ENCODE assay signal across 19 cellular contexts in genomic region chr4:69818060-69818639, GRCh38. TPM values are rescaled to one million over a fixed set of nuclear protein-coding genes. Genes with fewer than 3 reads are reported as not detected.
A peak's percentile ranks its signal among the peaks of the same experiment; 100 is the strongest.
DNase-seq lines count a peak whose midpoint lies in the region; ATAC-seq and TF ChIP-seq lines count a peak whose summit lies in the region.
"Had no signal": no experiment of that assay in that cellular context is flagged by ENCODE, and none has a peak within 500 bp of the region (broad histone marks: within the 10 kb centered on the region; RNA-seq: fewer than 3 reads in every experiment).

No MANE protein-coding gene starts in this region.

- H3K36me3 ChIP-seq in SK-N-SH (replicated peaks in 1 of 2; ENCODE audit: control insufficient read depth in 1 of 2, insufficient read depth in 2 of 2, low read length in 1 of 2) (no peaks in the 10 kb centered on the region), mesendoderm (ENCODE audit: control insufficient read depth, insufficient read depth, low read length) (no peaks in the 10 kb centered on the region), hepatocyte (replicated peaks; ENCODE audit: insufficient read depth, low read depth) (no peaks in the 10 kb centered on the region)

- H3K9me3 ChIP-seq in SK-N-SH, result no peaks in the 10 kb centered on the region
- H3K9me3 ChIP-seq in hepatocyte (ENCODE audit: low read depth), result no peaks in the 10 kb centered on the region
- H3K9me3 ChIP-seq: Caco-2 had no signal

- TF ChIP-seq CTCF in SK-N-SH (IDR thresholded peaks at IDR 0.05) (no peak), hepatocyte (IDR thresholded peaks at IDR 0.05; ENCODE audit: poor library complexity) (no peak)

- no peak overlapping the region for H4K5ac ChIP-seq in mesendoderm (ENCODE audit: low read length)

- H3K27ac ChIP-seq in SK-N-SH (ENCODE audit: low read depth in 2 of 2, low read length in 1 of 2) (no peak overlapping the region), mesendoderm (ENCODE audit: low read depth, low read length) (no peak overlapping the region), hepatocyte (no peak overlapping the region)
- H3K27ac ChIP-seq: KMS-11 had no signal

- DNase-seq in SK-N-SH, result no peak
- DNase-seq in NCI-H146 treated with DMSO at 0.1 percent for 48 hours (lab: John Stamatoyannopoulos, UW; ENCODE audit: unreplicated experiment), result peak; percentile 32
- DNase-seq in mesendoderm, result peak; percentile 26
- no peak for DNase-seq in epidermal melanocyte (ENCODE audit: insufficient read length, low spot score)
- DNase-seq in hepatocyte (ENCODE audit: low spot score), result no peak
- no peak for DNase-seq in NCI-H2081 treated with DMSO at 0.1 percent for 48 hours (lab: John Stamatoyannopoulos, UW)
- DNase-seq: C1 segment of cervical spinal cord; Caco-2; CD4-positive, alpha-beta memory T cell; H7; NCI-H1048; NCI-H1417; NCI-H187 treated with DMSO at 0.1 percent for 48 hours; NCI-H446 treated with DMSO at 0.1 percent for 48 hours; NCI-H69; NK-92 treated with Interleukin-12 subunit alpha and Interleukin-12 subunit beta, amount 100 ng/mL, for 24 hours; PC-3 had no signal

- no peak; the same call in 2 of the 3 replicates for ATAC-seq in SK-N-SH treated with all-trans-retinoic acid at 6 μM for 48 hours
- ATAC-seq: PC-3 had no signal

- H4K20me1 ChIP-seq in SK-N-SH (ENCODE audit: insufficient read depth) (no peaks in the 10 kb centered on the region), hepatocyte (ENCODE audit: insufficient read depth, poor library complexity, severe bottlenecking) (no peaks in the 10 kb centered on the region)

- H2BK120ac ChIP-seq in mesendoderm (ENCODE audit: low read depth, low read length), result no peak overlapping the region

- H3K4me3 ChIP-seq in SK-N-SH (ENCODE audit: low read depth in 2 of 2, low read length in 1 of 2) (no peak overlapping the region), mesendoderm (ENCODE audit: low read length) (no peak overlapping the region), hepatocyte (no peak overlapping the region)

- TF ChIP-seq RAD21 in SK-N-SH (IDR thresholded peaks at IDR 0.05; ENCODE audit: low read length), result no peak

- H3K9me2 ChIP-seq in SK-N-SH, result no peaks in the 10 kb centered on the region
- H3K9me2 ChIP-seq in hepatocyte (replicated peaks; ENCODE audit: insufficient read depth), result no peaks in the 10 kb centered on the region

- H2AFZ ChIP-seq in SK-N-SH (ENCODE audit: low read depth) (no peak overlapping the region), hepatocyte (no peak overlapping the region)

- H3K27me3 ChIP-seq in SK-N-SH (ENCODE audit: insufficient read depth), result no peaks in the 10 kb centered on the region
- no peaks in the 10 kb centered on the region for H3K27me3 ChIP-seq in mesendoderm (ENCODE audit: insufficient read depth, low read length, poor library complexity)
- H3K27me3 ChIP-seq in hepatocyte, result no peaks in the 10 kb centered on the region

- no peaks in the 10 kb centered on the region for H3K4me1 ChIP-seq in SK-N-SH (ENCODE audit: control insufficient read depth in 1 of 2, insufficient read depth in 2 of 2, low read depth in 1 of 2, low read length in 1 of 2)
- H3K4me1 ChIP-seq in mesendoderm (ENCODE audit: control insufficient read depth, low read depth, low read length), result no peaks in the 10 kb centered on the region
- peaks cover 13% of the 10 kb centered on the region for H3K4me1 ChIP-seq in hepatocyte (ENCODE audit: insufficient read depth)

- no peaks in the 10 kb centered on the region for H3F3A ChIP-seq in SK-N-SH (replicated peaks; ENCODE audit: insufficient read depth)

- H3K18ac ChIP-seq in mesendoderm (ENCODE audit: low read length), result no peak overlapping the region

- no peak for TF ChIP-seq EP300 in SK-N-SH (IDR thresholded peaks at IDR 0.05; ENCODE audit: borderline replicate concordance in 1 of 2, low read depth in 1 of 2, low read length in 1 of 2)

- POLR2A ChIA-PET in SK-N-SH (lab: Yijun Ruan, JAX), result no interaction called here

- no peak overlapping the region for H3K56ac ChIP-seq in mesendoderm (ENCODE audit: low read length)

- H3K79me1 ChIP-seq in mesendoderm (ENCODE audit: low read length), result no peaks in the 10 kb centered on the region

- H3K23ac ChIP-seq in mesendoderm (ENCODE audit: low read length), result no peak overlapping the region

- peak overlapping the region; percentile 36 for H2BK5ac ChIP-seq in mesendoderm (ENCODE audit: low read length)

- CTCF ChIA-PET in SK-N-SH (lab: Yijun Ruan, JAX), result no interaction called here

- H2BK15ac ChIP-seq in mesendoderm (replicated peaks; ENCODE audit: low read depth), result no peak overlapping the region

- no peak overlapping the region for H3K4ac ChIP-seq in mesendoderm (ENCODE audit: low read depth, low read length)

- no peak overlapping the region for H4K8ac ChIP-seq in mesendoderm (ENCODE audit: low read depth, low read length)

- no peak overlapping the region for H3K4me2 ChIP-seq in SK-N-SH
- no peak overlapping the region for H3K4me2 ChIP-seq in mesendoderm (ENCODE audit: low read length)
- no peak overlapping the region for H3K4me2 ChIP-seq in hepatocyte
- H3K4me2 ChIP-seq: KMS-11 had no signal

- H2AK5ac ChIP-seq in mesendoderm (ENCODE audit: low read length), result peak overlapping the region; percentile 31

- no peaks in the 10 kb centered on the region for H3K79me2 ChIP-seq in SK-N-SH (ENCODE audit: insufficient read depth)
- H3K79me2 ChIP-seq in mesendoderm (ENCODE audit: control insufficient read depth, insufficient read depth, low read length), result no peaks in the 10 kb centered on the region
- H3K79me2 ChIP-seq in hepatocyte, result no peaks in the 10 kb centered on the region

- WGBS in SK-N-SH (ENCODE audit: low lambda C conversion rate), result 33% methylated on average over 1 of the region's 1 CpG
- no CpG with 5 or more reads among the region's 1 CpG for WGBS in mesendoderm (ENCODE audit: extremely low coverage, insufficient coverage, low lambda C conversion rate)
- WGBS in hepatocyte (ENCODE audit: low lambda C conversion rate, missing lambda C conversion rate), result 69% methylated on average over 1 of the region's 1 CpG

- H3K9ac ChIP-seq in SK-N-SH (no peak overlapping the region), mesendoderm (ENCODE audit: low read length) (no peak overlapping the region)
- H3K9ac ChIP-seq: KMS-11 had no signal

TF ChIP-seq in SK-N-SH treated with all-trans-retinoic acid at 6 μM for 48 hours, 23 proteins besides CTCF, POLR2A, EP300 and RAD21 (continues in another document):
- no peak for TF ChIP-seq ESRRG (CRISPR knock-in tag; IDR thresholded peaks at IDR 0.05)
- no peak for TF ChIP-seq CSRNP3 (CRISPR knock-in tag; IDR thresholded peaks at IDR 0.05)
- no peak for TF ChIP-seq ARNTL (CRISPR knock-in tag; IDR thresholded peaks at IDR 0.05; ENCODE audit: borderline replicate concordance, low read depth)
- no peak for TF ChIP-seq RARB (CRISPR knock-in tag; IDR thresholded peaks at IDR 0.05)
- no peak for TF ChIP-seq SNAI2 (CRISPR knock-in tag; IDR thresholded peaks at IDR 0.05)
- no peak for TF ChIP-seq PPARA (CRISPR knock-in tag; IDR thresholded peaks at IDR 0.05; ENCODE audit: borderline replicate concordance)
- no peak for TF ChIP-seq ISL1 (CRISPR knock-in tag; IDR thresholded peaks at IDR 0.05)
- no peak for TF ChIP-seq ZNF70 (CRISPR knock-in tag; IDR thresholded peaks at IDR 0.05)
- no peak for TF ChIP-seq ZFP3 (CRISPR knock-in tag; IDR thresholded peaks at IDR 0.05)
- TF ChIP-seq BACH2 (CRISPR knock-in tag; IDR thresholded peaks at IDR 0.05; ENCODE audit: borderline replicate concordance), result no peak
- TF ChIP-seq ZC3H10 (CRISPR knock-in tag; IDR thresholded peaks at IDR 0.05), result no peak
- no peak for TF ChIP-seq TCF4 (CRISPR knock-in tag; IDR thresholded peaks at IDR 0.05; ENCODE audit: borderline replicate concordance)

RNA-seq across cellular contexts. Expression of gene SULT1E1, which starts 41.8 kb away (rescaled TPM):
- polyA plus RNA-seq in SK-N-SH (2012; rRNA removed), result 13.7 and 21.5 TPM in 2 replicates
- 16.3 and 21.8 TPM in 2 replicates for polyA plus RNA-seq in SK-N-SH (2012; cell fraction: cytosol; rRNA removed)
- polyA plus RNA-seq in SK-N-SH (2012; cell fraction: nucleus; rRNA removed), result 16.4 and 44.9 TPM in 2 replicates
- not detected for polyA plus RNA-seq in mesendoderm (2013, experiment 1 of 2)
- polyA plus RNA-seq in mesendoderm (2013, experiment 2 of 2), result not detected
- total RNA-seq in hepatocyte, result 69.8 and 72.5 TPM in 2 replicates
- 30.8 and 42.1 TPM in 2 replicates for polyA plus RNA-seq in hepatocyte
- total RNA-seq: CD4-positive, alpha-beta memory T cell; H7; PC-3 had no signal
- polyA plus RNA-seq: CD4-positive, alpha-beta memory T cell had no signal

RNA-seq across cellular contexts. Expression of gene SULT1B1, which starts 57.7 kb away (rescaled TPM):
- polyA plus RNA-seq in SK-N-SH (2012; rRNA removed) (14.7 and 22.4 TPM in 2 replicates), hepatocyte (10.1 and 10.7 TPM in 2 replicates)
- polyA plus RNA-seq in SK-N-SH (2012; cell fraction: cytosol; rRNA removed), result 20.7 and 28.2 TPM in 2 replicates
- polyA plus RNA-seq in SK-N-SH (2012; cell fraction: nucleus; rRNA removed), result 12.9 and 33.9 TPM in 2 replicates
- polyA plus RNA-seq in mesendoderm (2013, experiment 1 of 2), result not detected
- not detected for polyA plus RNA-seq in mesendoderm (2013, experiment 2 of 2)
- total RNA-seq in hepatocyte, result 46.5 and 53.8 TPM in 2 replicates
- total RNA-seq: H7 had no signal

Comparison
In these comparisons a context has a peak if more than half of its experiments do, and no peak if none do; other contexts are left out.
1. DNase-seq: peak in NCI-H146 treated with DMSO at 0.1 percent for 48 hours (single experiment) and mesendoderm (single experiment); none in SK-N-SH (single experiment), epidermal melanocyte (single experiment), hepatocyte (single experiment) and NCI-H2081 treated with DMSO at 0.1 percent for 48 hours (single experiment).